11 cellular contexts compared by ENCODE assay signal in the genomic region with DNA sequence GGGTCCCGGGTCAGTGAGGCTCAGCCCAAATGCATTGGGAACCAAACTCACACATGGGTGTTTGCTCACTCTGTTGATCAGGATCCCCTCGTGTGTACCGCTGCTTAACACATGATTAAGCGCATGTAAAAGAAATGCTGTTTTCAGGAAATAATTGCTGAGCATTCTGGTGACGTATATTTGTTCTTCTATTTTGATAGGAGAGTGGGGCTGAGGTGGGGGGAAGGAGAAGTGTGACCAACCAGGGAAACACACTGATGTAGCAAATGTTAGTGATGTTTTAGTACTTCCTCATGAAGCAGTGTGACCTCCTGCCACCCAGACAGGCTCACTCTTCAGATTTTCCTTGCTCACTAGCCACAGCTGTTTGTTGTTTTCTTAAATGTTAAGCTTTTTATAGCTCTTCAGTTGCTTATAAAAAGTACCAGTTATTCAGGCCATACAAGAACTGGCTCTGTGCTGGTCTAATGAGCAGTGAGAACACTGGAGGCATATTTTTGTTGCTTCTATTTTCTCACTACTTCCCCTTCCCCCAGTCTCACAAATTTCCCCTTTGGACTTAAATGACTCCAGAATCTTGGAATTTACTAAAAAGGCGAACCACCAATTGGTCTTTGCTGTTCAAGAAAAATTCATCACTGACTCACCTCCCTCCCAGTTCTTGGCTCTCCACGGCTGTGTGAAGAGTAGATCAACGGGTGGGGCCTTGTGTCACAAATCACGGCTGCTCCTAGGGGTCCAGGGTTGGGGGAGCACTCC.
DNase-seq lines count a peak whose midpoint lies in the region; ATAC-seq and TF ChIP-seq lines count a peak whose summit lies in the region.
"Had no signal": no experiment of that assay in that cellular context is flagged by ENCODE, and none has a peak within 500 bp of the region (broad histone marks: within the 10 kb centered on the region; RNA-seq: fewer than 3 reads in every experiment).

No MANE protein-coding gene starts in this region.

- peaks cover 27 to 51% of the 10 kb centered on the region in 2 donors for H3K4me1 Mint-ChIP-seq in stimulated activated naive B cell treated with anti-CD40 and anti-IgM and Interleukin-4, amounts not matched to agents 10 μg/mL and 1 μg/mL and 100 μg/mL, for 72 hours

- peaks cover 13% of the 10 kb centered on the region for H3K4me1 ChIP-seq in GM23248 (ENCODE audit: insufficient read depth)

- H3K27ac ChIP-seq in GM23248 = peak overlapping the region; percentile 53

- in situ Hi-C loops in GM23248 (cut with MboI) = loop anchor here (10.0 kb wide), 1 partner anchor 171 kb away; no protein-coding TSS in a partner anchor

- no peak overlapping the region for H3K9ac ChIP-seq in GM23248

- TF ChIP-seq CTCF in fibroblast of villous mesenchyme (IDR thresholded peaks at IDR 0.05; ENCODE audit: insufficient read depth, low read depth, low read length) = no peak

- peak overlapping the region; percentile 64 for H3K4me2 ChIP-seq in GM23248 (ENCODE audit: unreplicated experiment)

- no peak overlapping the region for H2AFZ ChIP-seq in GM23248

- H3K9me3 Mint-ChIP-seq in stimulated activated naive B cell treated with anti-CD40 and anti-IgM and Interleukin-4, amounts not matched to agents 10 μg/mL and 1 μg/mL and 100 μg/mL, for 72 hours = no peaks in the 10 kb centered on the region

- H3K4me3 ChIP-seq in GM23248 (0 out of 2 replicates have a peak overlapping the region, but pooled peaks have one; percentile 8), fibroblast of villous mesenchyme (ENCODE audit: low read depth, low read length) (no peak overlapping the region)

- H3K27ac Mint-ChIP-seq in stimulated activated naive B cell treated with anti-CD40 and anti-IgM and Interleukin-4, amounts not matched to agents 10 μg/mL and 1 μg/mL and 100 μg/mL, for 72 hours = peak overlapping the region; percentile 91

- H3K9me3 ChIP-seq in GM23248 (ENCODE audit: low read depth) = no peaks in the 10 kb centered on the region

- H4K20me1 ChIP-seq in GM23248 (ENCODE audit: insufficient read depth) = no peaks in the 10 kb centered on the region

- H3K4me3 Mint-ChIP-seq in stimulated activated naive B cell treated with anti-CD40 and anti-IgM and Interleukin-4, amounts not matched to agents 10 μg/mL and 1 μg/mL and 100 μg/mL, for 72 hours = peak overlapping the region; percentile 70 to 75

- no peaks in the 10 kb centered on the region for H3K9me2 ChIP-seq in GM23248 (ENCODE audit: insufficient read depth)

- no peaks in the 10 kb centered on the region for H3K36me3 ChIP-seq in GM23248 (ENCODE audit: low read depth)

- no peaks in the 10 kb centered on the region for H3K79me2 ChIP-seq in GM23248 (ENCODE audit: insufficient read depth)

- peak; percentile 77 for ATAC-seq in SK-N-SH treated with all-trans-retinoic acid at 6 μM for 48 hours
- ATAC-seq in stimulated activated naive B cell treated with anti-CD40 and anti-IgM and Interleukin-4, amounts not matched to agents 10 μg/mL and 1 μg/mL and 100 μg/mL, for 72 hours (replicated peaks) = peak; percentile 98 to 99

- WGBS in GM23248 (ENCODE audit: low coverage in 1 of 2, low lambda C conversion rate in 2 of 2, missing lambda C conversion rate in 2 of 2), 2 experiments = 20 to 22% methylated on average over 9 of the region's 9 CpGs

- no peaks in the 10 kb centered on the region for H3K27me3 Mint-ChIP-seq in stimulated activated naive B cell treated with anti-CD40 and anti-IgM and Interleukin-4, amounts not matched to agents 10 μg/mL and 1 μg/mL and 100 μg/mL, for 72 hours

- DNase-seq in GM23248 = peak; percentile 82
- DNase-seq in fibroblast of villous mesenchyme (ENCODE audit: low read depth) = peak; percentile 79
- peak; percentile 73 for DNase-seq in stimulated activated naive B cell treated with anti-CD40 and anti-IgM and Interleukin-4, amounts not matched to agents 10 μg/mL and 1 μg/mL and 100 μg/mL, for 72 hours
- DNase-seq in activated naive CD4-positive, alpha-beta T cell treated with Interleukin-2 at 50 U/mL for 16 hours = no peak
- no peak for DNase-seq in NCI-H2196 treated with DMSO at 0.1 percent for 48 hours (lab: John Stamatoyannopoulos, UW; ENCODE audit: unreplicated experiment)
- no peak for DNase-seq in SW 1271 (lab: John Stamatoyannopoulos, UW)
- DNase-seq in NCI-H510A (lab: John Stamatoyannopoulos, UW) = no peak
- DNase-seq: activated CD4-positive, CD25-positive, alpha-beta regulatory T cell treated with anti-CD3 and anti-CD28 coated beads, Interleukin-2, amount 50 U/mL, for 72 hours; NCI-H1417; posterior cingulate gyrus had no signal

- H3K36me3 Mint-ChIP-seq in stimulated activated naive B cell treated with anti-CD40 and anti-IgM and Interleukin-4, amounts not matched to agents 10 μg/mL and 1 μg/mL and 100 μg/mL, for 72 hours = no peaks in the 10 kb centered on the region

- H3F3A ChIP-seq in GM23248 (ENCODE audit: insufficient read depth) = 0 out of 2 replicates have a peak, but pooled peaks cover 10% of the 10 kb centered on the region

- H3K27me3 ChIP-seq in GM23248 (replicated peaks; ENCODE audit: insufficient read depth) = 0 out of 2 replicates have a peak, but pooled peaks cover 8% of the 10 kb centered on the region

TF ChIP-seq in SK-N-SH treated with all-trans-retinoic acid at 6 μM for 48 hours, 23 proteins besides CTCF, POLR2A, EP300 and RAD21:
- TF ChIP-seq TCF4 (CRISPR knock-in tag; IDR thresholded peaks at IDR 0.05; ENCODE audit: borderline replicate concordance) (no peak), ZFP3 (CRISPR knock-in tag; IDR thresholded peaks at IDR 0.05) (no peak), ZFP30 (CRISPR knock-in tag; IDR thresholded peaks at IDR 0.05) (no peak), ESRRG (CRISPR knock-in tag; IDR thresholded peaks at IDR 0.05) (no peak), RARB (CRISPR knock-in tag; IDR thresholded peaks at IDR 0.05) (no peak), ZC3H10 (CRISPR knock-in tag; IDR thresholded peaks at IDR 0.05) (no peak)
- TF ChIP-seq, protein P1, sequence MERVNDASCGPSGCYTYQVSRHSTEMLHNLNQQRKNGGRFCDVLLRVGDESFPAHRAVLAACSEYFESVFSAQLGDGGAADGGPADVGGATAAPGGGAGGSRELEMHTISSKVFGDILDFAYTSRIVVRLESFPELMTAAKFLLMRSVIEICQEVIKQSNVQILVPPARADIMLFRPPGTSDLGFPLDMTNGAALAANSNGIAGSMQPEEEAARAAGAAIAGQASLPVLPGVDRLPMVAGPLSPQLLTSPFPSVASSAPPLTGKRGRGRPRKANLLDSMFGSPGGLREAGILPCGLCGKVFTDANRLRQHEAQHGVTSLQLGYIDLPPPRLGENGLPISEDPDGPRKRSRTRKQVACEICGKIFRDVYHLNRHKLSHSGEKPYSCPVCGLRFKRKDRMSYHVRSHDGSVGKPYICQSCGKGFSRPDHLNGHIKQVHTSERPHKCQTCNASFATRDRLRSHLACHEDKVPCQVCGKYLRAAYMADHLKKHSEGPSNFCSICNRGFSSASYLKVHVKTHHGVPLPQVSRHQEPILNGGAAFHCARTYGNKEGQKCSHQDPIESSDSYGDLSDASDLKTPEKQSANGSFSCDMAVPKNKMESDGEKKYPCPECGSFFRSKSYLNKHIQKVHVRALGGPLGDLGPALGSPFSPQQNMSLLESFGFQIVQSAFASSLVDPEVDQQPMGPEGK (CRISPR knock-in tag; IDR thresholded peaks at IDR 0.05; ENCODE audit: borderline replicate concordance) = no peak

Comparison
In these comparisons a context has a peak if more than half of its experiments do, and no peak if none do; other contexts are left out.
1. DNase-seq: peak in GM23248 (single experiment), fibroblast of villous mesenchyme (single experiment) and stimulated activated naive B cell treated with anti-CD40 and anti-IgM and Interleukin-4, amounts not matched to agents 10 μg/mL and 1 μg/mL and 100 μg/mL, for 72 hours (single experiment); none in activated naive CD4-positive, alpha-beta T cell treated with Interleukin-2 at 50 U/mL for 16 hours (single experiment), NCI-H2196 treated with DMSO at 0.1 percent for 48 hours (single experiment), SW 1271 (0 of 2) and NCI-H510A (single experiment).